ENCODE assay signal across 1 cellular context in genomic region chr2:97932975-97933662, GRCh38.
A peak's percentile ranks its signal among the peaks of the same experiment; 100 is the strongest.
TF ChIP-seq lines count a peak whose summit lies in the region.

No MANE protein-coding gene starts in this region.

TF ChIP-seq in GM12878, 131 proteins besides CTCF, POLR2A, EP300 and RAD21 (continued from another document):
- no peak for TF ChIP-seq ZBTB40 (IDR thresholded peaks at IDR 0.05; ENCODE audit: borderline replicate concordance)
- TF ChIP-seq JUNB (IDR thresholded peaks at IDR 0.05), result no peak
- TF ChIP-seq JUND (IDR thresholded peaks at IDR 0.05; ENCODE audit: low read depth, low read length), result no peak
- TF ChIP-seq LARP7 (IDR thresholded peaks at IDR 0.05), result no peak
- no peak for TF ChIP-seq RFX5 (IDR thresholded peaks at IDR 0.05; ENCODE audit: low read depth, low read length)
- TF ChIP-seq SIN3A (IDR thresholded peaks at IDR 0.05; ENCODE audit: low read depth, low read length), result no peak
- no peak for TF ChIP-seq HCFC1 (IDR thresholded peaks at IDR 0.05; ENCODE audit: low read length)
- peak; percentile 91 for TF ChIP-seq SPI1 (IDR thresholded peaks at IDR 0.05; ENCODE audit: borderline replicate concordance, insufficient read depth, low read depth, low read length)
- no peak for TF ChIP-seq ZNF622 (IDR thresholded peaks at IDR 0.05)
- TF ChIP-seq TCF12 (IDR thresholded peaks at IDR 0.05; ENCODE audit: low read depth, low read length), result no peak
- TF ChIP-seq PKNOX1 (IDR thresholded peaks at IDR 0.05), result peak; percentile 39; the same call in 1 of the 2 replicates
- TF ChIP-seq ZBED1 (IDR thresholded peaks at IDR 0.05; ENCODE audit: borderline replicate concordance), result no peak
- TF ChIP-seq SMAD1 (IDR thresholded peaks at IDR 0.05; ENCODE audit: low read depth, partially characterized antibody), result no peak
- no peak for TF ChIP-seq BMI1 (IDR thresholded peaks at IDR 0.05; ENCODE audit: borderline replicate concordance)
- no peak for TF ChIP-seq POLR2AphosphoS5 (IDR thresholded peaks at IDR 0.05; ENCODE audit: low read length)
- no peak for TF ChIP-seq YY1 (IDR thresholded peaks at IDR 0.05; ENCODE audit: low read depth, low read length)
- no peak for TF ChIP-seq ETV6 (conservative IDR thresholded peaks at IDR 0.05 in 1 of 2, IDR thresholded peaks at IDR 0.05 in 1 of 2; ENCODE audit: borderline replicate concordance in 1 of 2, low read depth in 1 of 2)
- no peak for TF ChIP-seq SMC3 (IDR thresholded peaks at IDR 0.05; ENCODE audit: borderline replicate concordance, low read length)
- TF ChIP-seq SP1 (IDR thresholded peaks at IDR 0.05; ENCODE audit: low read depth, low read length), result no peak
- peak; percentile 33; the same call in 1 of the 3 replicates for TF ChIP-seq POU2F2 (IDR thresholded peaks at IDR 0.05; ENCODE audit: borderline replicate concordance, low read depth, low read length)
- TF ChIP-seq BCL3 (IDR thresholded peaks at IDR 0.05; ENCODE audit: borderline replicate concordance, insufficient read depth, low read depth, low read length, poor library complexity, severe bottlenecking), result no peak
- no peak for TF ChIP-seq REST (IDR thresholded peaks at IDR 0.05; ENCODE audit: low read depth, low read length)
- TF ChIP-seq ZNF384 (IDR thresholded peaks at IDR 0.05; ENCODE audit: borderline replicate concordance, low read depth, low read length), result peak; percentile 64
- no peak for TF ChIP-seq ELK1 (IDR thresholded peaks at IDR 0.05; ENCODE audit: low read depth, low read length)
- no peak for TF ChIP-seq EED (IDR thresholded peaks at IDR 0.05; ENCODE audit: low read depth)
- TF ChIP-seq MEF2B (IDR thresholded peaks at IDR 0.05; ENCODE audit: partially characterized antibody, poor library complexity, severe bottlenecking), result peak; percentile 91
- TF ChIP-seq ZNF207 (IDR thresholded peaks at IDR 0.05; ENCODE audit: borderline replicate concordance), result no peak
- TF ChIP-seq MTA2 (IDR thresholded peaks at IDR 0.05; ENCODE audit: low read depth), result peak; percentile 61
- TF ChIP-seq ATF7 (IDR thresholded peaks at IDR 0.05; ENCODE audit: low read depth), result peak; percentile 43; the same call in 1 of the 2 replicates
TF ChIP-seq in GM12878: peak in this region for 20.
